ENCODE assay signal across 19 cellular contexts in genomic region chr15:86629957-86630356, GRCh38.
"Had no signal": no experiment of that assay in that cellular context is flagged by ENCODE, and none has a peak within 500 bp of the region (broad histone marks: within the 10 kb centered on the region; RNA-seq: fewer than 3 reads in every experiment).

No MANE protein-coding gene starts in this region.

- H3K36me3 ChIP-seq: heart right ventricle, spleen, stomach, thoracic aorta, uterus had no signal

- H3K27ac ChIP-seq: dorsolateral prefrontal cortex, heart right ventricle, spleen, stomach, thoracic aorta, uterus had no signal

- H3K9me3 ChIP-seq: spleen, stomach, thoracic aorta, uterus had no signal

- DNase-seq: cortex of kidney; dorsolateral prefrontal cortex; effector CD8-positive, alpha-beta T cell; heart right ventricle; hypothalamus; kidney glomerular epithelial cell; naive thymus-derived CD8-positive, alpha-beta T cell; posterior cingulate gyrus; spleen; stimulated activated CD4-positive, alpha-beta T cell treated with anti-CD3 and anti-CD28 coated beads, Interleukin-2, amount 100 ng/mL, for 24 hours; stimulated activated CD4-positive, alpha-beta T cell treated with anti-CD3 and anti-CD28 coated beads, Interleukin-4, amount 100 ng/mL, for 4 hours; stimulated activated naive CD4-positive, alpha-beta T cell; stomach; substantia nigra; uterus had no signal

- H3K4me1 ChIP-seq: spleen, uterus had no signal

- H3K4me3 ChIP-seq: dorsolateral prefrontal cortex, heart right ventricle, spleen, stomach, thoracic aorta, uterus had no signal

- ATAC-seq: esophagus mucosa; heart right ventricle; left lobe of liver; naive thymus-derived CD8-positive, alpha-beta T cell; sciatic nerve had no signal

- H3K27me3 ChIP-seq: dorsolateral prefrontal cortex, heart right ventricle, spleen, stomach, uterus had no signal
